Comparison of ENCODE assay signal across 20 cellular contexts in genomic region chr2:55917117-55917516, GRCh38. TPM values are rescaled to one million over a fixed set of nuclear protein-coding genes. Genes with fewer than 3 reads are reported as not detected.
DNase-seq lines count a peak whose midpoint lies in the region; ATAC-seq and TF ChIP-seq lines count a peak whose summit lies in the region.
"Had no signal": no experiment of that assay in that cellular context is flagged by ENCODE, and none has a peak within 500 bp of the region (broad histone marks: within the 10 kb centered on the region; RNA-seq: fewer than 3 reads in every experiment).

No MANE protein-coding gene starts in this region.

- H3F3A ChIP-seq in smooth muscle cell (ENCODE audit: low read depth), result no peaks in the 10 kb centered on the region

- no peaks in the 10 kb centered on the region for H3K9me3 ChIP-seq in OCI-LY3 (ENCODE audit: insufficient read depth, low read length)
- no peaks in the 10 kb centered on the region for H3K9me3 ChIP-seq in smooth muscle cell (replicated peaks; ENCODE audit: low read depth)
- no peaks in the 10 kb centered on the region for H3K9me3 ChIP-seq in right atrium auricular region

- ATAC-seq in GM19455 (IDR thresholded peaks at IDR 0.05; ENCODE audit: unreplicated experiment) (peak; percentile 72), HG03280 (IDR thresholded peaks at IDR 0.05; ENCODE audit: unreplicated experiment) (peak; percentile 74), GM19023 (IDR thresholded peaks at IDR 0.05; ENCODE audit: unreplicated experiment) (no peak), HG02759 (IDR thresholded peaks at IDR 0.05; ENCODE audit: unreplicated experiment) (no peak)
- ATAC-seq: K562 had no signal

- 100% methylated on average over 5 of the region's 5 CpGs for WGBS in smooth muscle cell (ENCODE audit: low lambda C conversion rate)

- no peak overlapping the region for H3K9ac ChIP-seq in OCI-LY3 (ENCODE audit: low read length)
- H3K9ac ChIP-seq in smooth muscle cell (ENCODE audit: low read depth), result no peak overlapping the region
- H3K9ac ChIP-seq: GM23248 had no signal

- H3K79me2 ChIP-seq in ACC112 (ENCODE audit: control insufficient read depth, insufficient read depth, low read length, unreplicated experiment) (peaks cover 41% of the 10 kb centered on the region), OCI-LY3 (ENCODE audit: low read length) (no peaks in the 10 kb centered on the region), smooth muscle cell (ENCODE audit: low read depth) (no peaks in the 10 kb centered on the region)

- no peaks in the 10 kb centered on the region for H3K27me3 ChIP-seq in ACC112 (ENCODE audit: insufficient read depth, low read length)
- H3K27me3 ChIP-seq in OCI-LY3 (ENCODE audit: low read depth, low read length), result no peaks in the 10 kb centered on the region
- H3K27me3 ChIP-seq in smooth muscle cell (ENCODE audit: low read depth), result peaks cover 26% of the 10 kb centered on the region
- H3K27me3 ChIP-seq in right atrium auricular region, result no peaks in the 10 kb centered on the region

- H3K4me2 ChIP-seq in OCI-LY3 (ENCODE audit: low read length) (peak overlapping the region; percentile 48), smooth muscle cell (no peak overlapping the region)

- H3K4me1 ChIP-seq in ACC112 (ENCODE audit: control insufficient read depth, insufficient read depth, low read length, unreplicated experiment), result peaks cover 40% of the 10 kb centered on the region
- H3K4me1 ChIP-seq in OCI-LY3 (ENCODE audit: low read length), result peaks cover 14% of the 10 kb centered on the region
- H3K4me1 ChIP-seq in smooth muscle cell (ENCODE audit: low read depth), result peaks cover under 1% of the 10 kb centered on the region
- no peaks in the 10 kb centered on the region for H3K4me1 ChIP-seq in right atrium auricular region

- no peak overlapping the region for H2AFZ ChIP-seq in ACC112 (ENCODE audit: low read length, unreplicated experiment)
- H2AFZ ChIP-seq in OCI-LY3 (ENCODE audit: low read depth, low read length), result no peak overlapping the region
- no peak overlapping the region for H2AFZ ChIP-seq in smooth muscle cell (ENCODE audit: low read depth)
- H2AFZ ChIP-seq: GM23248 had no signal

- no peaks in the 10 kb centered on the region for H4K20me1 ChIP-seq in OCI-LY3 (ENCODE audit: insufficient read depth, low read length)
- no peaks in the 10 kb centered on the region for H4K20me1 ChIP-seq in smooth muscle cell (ENCODE audit: low read depth)

- DNase-seq in smooth muscle cell (lab: John Stamatoyannopoulos, UW; ENCODE audit: unreplicated experiment) (no peak), right atrium auricular region (ENCODE audit: low spot score) (no peak)
- DNase-seq: 8988T; COR-L47; DMS153; NCI-H1048; NCI-H146; NCI-H2081 treated with DMSO at 0.1 percent for 48 hours; NCI-H526; NK-92 treated with Interleukin-12 subunit alpha and Interleukin-12 subunit beta, amount 100 ng/mL, for 24 hours had no signal

- H3K4me3 ChIP-seq in ACC112 (ENCODE audit: low read depth, low read length) (no peak overlapping the region), OCI-LY3 (ENCODE audit: low read length) (0 out of 2 replicates have a peak overlapping the region, but pooled peaks have one; percentile 8), smooth muscle cell (no peak overlapping the region), right atrium auricular region (no peak overlapping the region)
- H3K4me3 ChIP-seq: GM23248, K562 had no signal

- peak overlapping the region; percentile 24 for H3K27ac ChIP-seq in ACC112 (ENCODE audit: low read depth, low read length)
- no peak overlapping the region for H3K27ac ChIP-seq in OCI-LY3 (ENCODE audit: low read length)
- H3K27ac ChIP-seq in smooth muscle cell (ENCODE audit: low read depth), result no peak overlapping the region
- no peak overlapping the region for H3K27ac ChIP-seq in right atrium auricular region
- H3K27ac ChIP-seq: C4-2B, GM23248 had no signal

- peaks cover 51% of the 10 kb centered on the region for H3K36me3 ChIP-seq in ACC112 (ENCODE audit: insufficient read depth, low read length)
- H3K36me3 ChIP-seq in OCI-LY3 (replicated peaks; ENCODE audit: low read depth, low read length), result no peaks in the 10 kb centered on the region
- no peaks in the 10 kb centered on the region for H3K36me3 ChIP-seq in smooth muscle cell (ENCODE audit: low read depth)
- H3K36me3 ChIP-seq in right atrium auricular region, result peaks cover 16% of the 10 kb centered on the region

- TF ChIP-seq CTCF in OCI-LY3 (IDR thresholded peaks at IDR 0.05; ENCODE audit: low read depth, low read length) (no peak), smooth muscle cell (IDR thresholded peaks at IDR 0.05; ENCODE audit: borderline replicate concordance, insufficient read depth, poor library complexity, severe bottlenecking) (no peak), right atrium auricular region (IDR thresholded peaks at IDR 0.05) (no peak)

RNA-seq across cellular contexts. Expression of gene EFEMP1, which starts 6.5 kb away (rescaled TPM):
- total RNA-seq in smooth muscle cell, result 28.3 and 35.8 TPM in 2 replicates
- 17.1 and 19.2 TPM in 2 replicates for polyA plus RNA-seq in smooth muscle cell
- 100 to 1,000 TPM; 246 to 308 TPM for total RNA-seq in right atrium auricular region
- total RNA-seq: T-helper 1 cell treated with Interleukin-12 subunit alpha and Interleukin-12 subunit beta and Interleukin-4 antibody, amounts not matched to agents 30 ng/mL and 1 ng/mL, for 36 hours had no signal

Comparison
In these comparisons a context has a peak if more than half of its experiments do, and no peak if none do; other contexts are left out.
1. ATAC-seq: peak in GM19455 (single experiment) and HG03280 (single experiment); none in GM19023 (single experiment) and HG02759 (single experiment).